1 cellular context compared by ENCODE assay signal in the genomic region with DNA sequence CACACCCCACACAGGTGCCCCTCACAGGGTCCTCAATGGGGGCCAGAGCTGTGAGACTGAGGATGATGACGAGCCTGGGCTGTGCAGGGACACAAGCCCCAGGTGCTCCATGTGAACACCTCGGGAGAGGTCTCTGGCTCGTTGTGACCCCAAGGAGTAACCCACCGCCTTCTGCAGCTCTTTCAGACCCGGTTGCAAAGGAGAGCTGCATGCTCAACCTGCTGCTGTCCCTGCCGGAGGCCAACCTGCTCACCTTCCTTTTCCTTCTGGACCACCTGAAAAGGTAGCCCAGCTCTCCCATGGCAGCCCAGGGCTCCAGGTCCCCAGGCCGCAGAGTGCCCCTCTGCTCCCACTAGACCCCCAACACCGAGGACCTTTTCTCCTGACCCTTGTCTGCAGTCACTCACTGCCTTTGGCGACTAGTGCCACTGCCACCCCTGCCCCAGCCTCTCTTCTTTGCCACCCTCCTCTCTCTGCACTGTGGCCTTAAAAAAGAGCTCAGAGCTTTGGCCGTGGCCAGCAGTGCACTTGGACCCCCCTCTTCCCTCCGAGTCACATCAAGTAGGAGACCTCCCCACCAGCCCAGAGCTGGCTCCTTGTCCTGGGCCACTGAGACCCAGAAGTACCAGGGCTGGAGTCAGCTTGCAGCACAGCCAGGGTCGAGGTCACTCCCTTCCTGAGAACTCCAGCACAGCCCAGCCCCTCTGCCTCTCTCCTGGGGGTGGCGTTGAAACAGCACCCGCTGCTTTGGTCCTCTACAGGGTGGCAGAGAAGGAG.
TF ChIP-seq lines count a peak whose summit lies in the region.

No MANE protein-coding gene starts in this region.

TF ChIP-seq in WTC11, 78 proteins besides CTCF, POLR2A, EP300 and RAD21 (continued from another document):
- TF ChIP-seq, protein P1, sequence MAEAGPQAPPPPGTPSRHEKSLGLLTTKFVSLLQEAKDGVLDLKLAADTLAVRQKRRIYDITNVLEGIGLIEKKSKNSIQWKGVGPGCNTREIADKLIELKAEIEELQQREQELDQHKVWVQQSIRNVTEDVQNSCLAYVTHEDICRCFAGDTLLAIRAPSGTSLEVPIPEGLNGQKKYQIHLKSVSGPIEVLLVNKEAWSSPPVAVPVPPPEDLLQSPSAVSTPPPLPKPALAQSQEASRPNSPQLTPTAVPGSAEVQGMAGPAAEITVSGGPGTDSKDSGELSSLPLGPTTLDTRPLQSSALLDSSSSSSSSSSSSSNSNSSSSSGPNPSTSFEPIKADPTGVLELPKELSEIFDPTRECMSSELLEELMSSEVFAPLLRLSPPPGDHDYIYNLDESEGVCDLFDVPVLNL (CRISPR knock-in tag; IDR thresholded peaks at IDR 0.05; ENCODE audit: borderline replicate concordance, low read depth): no peak
- TF ChIP-seq SOX15 (CRISPR knock-in tag; IDR thresholded peaks at IDR 0.05) (no peak), ZNF219 (CRISPR knock-in tag; IDR thresholded peaks at IDR 0.05; ENCODE audit: borderline replicate concordance) (no peak), FOXP1 (CRISPR knock-in tag; IDR thresholded peaks at IDR 0.05; ENCODE audit: borderline replicate concordance) (no peak), OVOL2 (CRISPR knock-in tag; IDR thresholded peaks at IDR 0.05; ENCODE audit: borderline replicate concordance) (no peak), ETV6 (CRISPR knock-in tag; IDR thresholded peaks at IDR 0.05) (no peak), NFATC4 (CRISPR knock-in tag; IDR thresholded peaks at IDR 0.05) (no peak), NFYB (CRISPR knock-in tag; conservative IDR thresholded peaks at IDR 0.05; ENCODE audit: low read depth) (no peak), CREB1 (CRISPR knock-in tag; IDR thresholded peaks at IDR 0.05) (no peak)
- TF ChIP-seq, protein P2, sequence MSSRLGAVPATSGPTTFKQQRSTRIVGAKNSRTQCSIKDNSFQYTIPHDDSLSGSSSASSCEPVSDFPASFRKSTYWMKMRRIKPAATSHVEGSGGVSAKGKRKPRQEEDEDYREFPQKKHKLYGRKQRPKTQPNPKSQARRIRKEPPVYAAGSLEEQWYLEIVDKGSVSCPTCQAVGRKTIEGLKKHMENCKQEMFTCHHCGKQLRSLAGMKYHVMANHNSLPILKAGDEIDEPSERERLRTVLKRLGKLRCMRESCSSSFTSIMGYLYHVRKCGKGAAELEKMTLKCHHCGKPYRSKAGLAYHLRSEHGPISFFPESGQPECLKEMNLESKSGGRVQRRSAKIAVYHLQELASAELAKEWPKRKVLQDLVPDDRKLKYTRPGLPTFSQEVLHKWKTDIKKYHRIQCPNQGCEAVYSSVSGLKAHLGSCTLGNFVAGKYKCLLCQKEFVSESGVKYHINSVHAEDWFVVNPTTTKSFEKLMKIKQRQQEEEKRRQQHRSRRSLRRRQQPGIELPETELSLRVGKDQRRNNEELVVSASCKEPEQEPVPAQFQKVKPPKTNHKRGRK (CRISPR knock-in tag; IDR thresholded peaks at IDR 0.05; ENCODE audit: borderline replicate concordance): no peak
- TF ChIP-seq, protein P3, sequence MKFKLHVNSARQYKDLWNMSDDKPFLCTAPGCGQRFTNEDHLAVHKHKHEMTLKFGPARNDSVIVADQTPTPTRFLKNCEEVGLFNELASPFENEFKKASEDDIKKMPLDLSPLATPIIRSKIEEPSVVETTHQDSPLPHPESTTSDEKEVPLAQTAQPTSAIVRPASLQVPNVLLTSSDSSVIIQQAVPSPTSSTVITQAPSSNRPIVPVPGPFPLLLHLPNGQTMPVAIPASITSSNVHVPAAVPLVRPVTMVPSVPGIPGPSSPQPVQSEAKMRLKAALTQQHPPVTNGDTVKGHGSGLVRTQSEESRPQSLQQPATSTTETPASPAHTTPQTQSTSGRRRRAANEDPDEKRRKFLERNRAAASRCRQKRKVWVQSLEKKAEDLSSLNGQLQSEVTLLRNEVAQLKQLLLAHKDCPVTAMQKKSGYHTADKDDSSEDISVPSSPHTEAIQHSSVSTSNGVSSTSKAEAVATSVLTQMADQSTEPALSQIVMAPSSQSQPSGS (CRISPR knock-in tag; IDR thresholded peaks at IDR 0.05; ENCODE audit: borderline replicate concordance, low read depth): no peak
- TF ChIP-seq, protein P4, sequence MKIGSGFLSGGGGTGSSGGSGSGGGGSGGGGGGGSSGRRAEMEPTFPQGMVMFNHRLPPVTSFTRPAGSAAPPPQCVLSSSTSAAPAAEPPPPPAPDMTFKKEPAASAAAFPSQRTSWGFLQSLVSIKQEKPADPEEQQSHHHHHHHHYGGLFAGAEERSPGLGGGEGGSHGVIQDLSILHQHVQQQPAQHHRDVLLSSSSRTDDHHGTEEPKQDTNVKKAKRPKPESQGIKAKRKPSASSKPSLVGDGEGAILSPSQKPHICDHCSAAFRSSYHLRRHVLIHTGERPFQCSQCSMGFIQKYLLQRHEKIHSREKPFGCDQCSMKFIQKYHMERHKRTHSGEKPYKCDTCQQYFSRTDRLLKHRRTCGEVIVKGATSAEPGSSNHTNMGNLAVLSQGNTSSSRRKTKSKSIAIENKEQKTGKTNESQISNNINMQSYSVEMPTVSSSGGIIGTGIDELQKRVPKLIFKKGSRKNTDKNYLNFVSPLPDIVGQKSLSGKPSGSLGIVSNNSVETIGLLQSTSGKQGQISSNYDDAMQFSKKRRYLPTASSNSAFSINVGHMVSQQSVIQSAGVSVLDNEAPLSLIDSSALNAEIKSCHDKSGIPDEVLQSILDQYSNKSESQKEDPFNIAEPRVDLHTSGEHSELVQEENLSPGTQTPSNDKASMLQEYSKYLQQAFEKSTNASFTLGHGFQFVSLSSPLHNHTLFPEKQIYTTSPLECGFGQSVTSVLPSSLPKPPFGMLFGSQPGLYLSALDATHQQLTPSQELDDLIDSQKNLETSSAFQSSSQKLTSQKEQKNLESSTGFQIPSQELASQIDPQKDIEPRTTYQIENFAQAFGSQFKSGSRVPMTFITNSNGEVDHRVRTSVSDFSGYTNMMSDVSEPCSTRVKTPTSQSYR (CRISPR knock-in tag; IDR thresholded peaks at IDR 0.05): no peak
- TF ChIP-seq, protein P5, sequence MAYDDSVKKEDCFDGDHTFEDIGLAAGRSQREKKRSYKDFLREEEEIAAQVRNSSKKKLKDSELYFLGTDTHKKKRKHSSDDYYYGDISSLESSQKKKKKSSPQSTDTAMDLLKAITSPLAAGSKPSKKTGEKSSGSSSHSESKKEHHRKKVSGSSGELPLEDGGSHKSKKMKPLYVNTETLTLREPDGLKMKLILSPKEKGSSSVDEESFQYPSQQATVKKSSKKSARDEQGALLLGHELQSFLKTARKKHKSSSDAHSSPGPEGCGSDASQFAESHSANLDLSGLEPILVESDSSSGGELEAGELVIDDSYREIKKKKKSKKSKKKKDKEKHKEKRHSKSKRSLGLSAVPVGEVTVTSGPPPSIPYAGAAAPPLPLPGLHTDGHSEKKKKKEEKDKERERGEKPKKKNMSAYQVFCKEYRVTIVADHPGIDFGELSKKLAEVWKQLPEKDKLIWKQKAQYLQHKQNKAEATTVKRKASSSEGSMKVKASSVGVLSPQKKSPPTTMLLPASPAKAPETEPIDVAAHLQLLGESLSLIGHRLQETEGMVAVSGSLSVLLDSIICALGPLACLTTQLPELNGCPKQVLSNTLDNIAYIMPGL (CRISPR knock-in tag; IDR thresholded peaks at IDR 0.05): no peak
